Comparison of ENCODE assay signal across 26 cellular contexts in the genomic region with DNA sequence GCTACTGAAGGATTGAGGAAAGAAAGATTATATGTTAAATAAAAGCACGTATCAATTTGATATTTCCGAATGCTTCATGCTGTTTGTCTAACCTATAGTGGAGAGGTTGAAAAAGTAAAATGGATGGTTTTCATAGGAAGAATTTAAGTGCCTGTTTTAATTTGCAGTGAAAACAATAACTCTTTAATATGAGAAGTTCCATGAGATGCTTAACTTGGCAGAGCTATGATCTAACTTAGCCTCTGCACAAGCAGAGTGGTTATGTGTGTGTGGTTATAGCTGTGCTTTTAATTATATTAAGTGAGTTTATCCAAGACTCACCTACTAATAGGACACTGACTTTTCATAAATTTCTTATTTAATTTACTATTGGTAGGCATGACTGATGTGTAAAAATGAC. TPM values are rescaled to one million over a fixed set of nuclear protein-coding genes. Genes with fewer than 3 reads are reported as not detected.
A peak's percentile ranks its signal among the peaks of the same experiment; 100 is the strongest.
DNase-seq lines count a peak whose midpoint lies in the region; ATAC-seq, FAIRE-seq and TF ChIP-seq lines count a peak whose summit lies in the region.
"Had no signal": no experiment of that assay in that cellular context is flagged by ENCODE, and none has a peak within 500 bp of the region (broad histone marks: within the 10 kb centered on the region; RNA-seq: fewer than 3 reads in every experiment).

No MANE protein-coding gene starts in this region.

- no peaks in the 10 kb centered on the region for H3K36me3 ChIP-seq in OCI-LY1 (ENCODE audit: insufficient read depth, low read length)
- H3K36me3 ChIP-seq in ascending aorta, result no peaks in the 10 kb centered on the region
- no peaks in the 10 kb centered on the region for H3K36me3 ChIP-seq in psoas muscle (ENCODE audit: insufficient read depth in 1 of 2, low read depth in 1 of 2)
- no peaks in the 10 kb centered on the region for H3K36me3 ChIP-seq in MG63
- no peaks in the 10 kb centered on the region for H3K36me3 ChIP-seq in lower lobe of right lung
- H3K36me3 ChIP-seq: neutrophil, upper lobe of left lung had no signal

- no peak for FAIRE-seq in A549 (lab: Jason Lieb, UNC)
- FAIRE-seq: astrocyte, small intestine had no signal

- TF ChIP-seq POLR2A in A549 (IDR thresholded peaks at IDR 0.05; ENCODE audit: low read length), result no peak

- no peak overlapping the region for H3K9ac ChIP-seq in OCI-LY1 (ENCODE audit: low read length)
- H3K9ac ChIP-seq: BLaER1 treated with 17β-estradiol and CSF1 and Interleukin-3, amounts not matched to agents 10 nM and 100 nM had no signal

- H3K4me1 ChIP-seq in A549, result peaks cover 64% of the 10 kb centered on the region
- H3K4me1 ChIP-seq in OCI-LY1 (ENCODE audit: insufficient read depth, low read length, severe bottlenecking), result peaks cover 77% of the 10 kb centered on the region
- peaks cover 0 to 37% of the 10 kb centered on the region in 2 donors for H3K4me1 ChIP-seq in ascending aorta
- peaks cover 27% of the 10 kb centered on the region for H3K4me1 ChIP-seq in psoas muscle
- H3K4me1 ChIP-seq in lower lobe of right lung, result peaks cover 12% of the 10 kb centered on the region

- H3K4me3 ChIP-seq in A549 (no peak overlapping the region), OCI-LY1 (ENCODE audit: low read depth, low read length, poor library complexity, severe bottlenecking) (no peak overlapping the region), ascending aorta (no peak overlapping the region), psoas muscle (no peak overlapping the region), MG63 (no peak overlapping the region), lower lobe of right lung (no peak overlapping the region)
- H3K4me3 ChIP-seq: BLaER1 treated with 17β-estradiol and CSF1 and Interleukin-3, amounts not matched to agents 10 nM and 100 nM; SK-N-MC; upper lobe of left lung had no signal

- H3K4me2 ChIP-seq in A549, result peak overlapping the region; percentile 52
- no peak overlapping the region; the same call in 1 of the 2 replicates for H3K4me2 ChIP-seq in OCI-LY1 (ENCODE audit: low read length)
- H3K4me2 ChIP-seq: BLaER1 treated with 17β-estradiol and CSF1 and Interleukin-3, amounts not matched to agents 10 nM and 100 nM had no signal

- ATAC-seq in A549, result no peak
- no peak for ATAC-seq in psoas muscle
- ATAC-seq in lower lobe of right lung, result no peak

- POLR2A ChIA-PET in A549 (lab: Yijun Ruan, JAX), result interaction anchor here (0.7 to 2.5 kb wide), 18 partner anchors 20 to 262 kb away, joined by 3 to 25 read pairs (median 7); no protein-coding TSS in a partner anchor

- no peaks in the 10 kb centered on the region for H3K79me2 ChIP-seq in OCI-LY1 (ENCODE audit: insufficient read depth, low read length)

- no peaks in the 10 kb centered on the region for H3K9me2 ChIP-seq in OCI-LY1 (ENCODE audit: low read depth, low read length)

- H4K20me1 ChIP-seq in OCI-LY1 (ENCODE audit: insufficient read depth, low read length), result no peaks in the 10 kb centered on the region

- WGBS in A549 (ENCODE audit: missing lambda C conversion rate), result 26% methylated on average over 2 of the region's 2 CpGs
- 96 to 100% (median 98%) methylated on average over 2 of the region's 2 CpGs for WGBS in psoas muscle, 3 donors

- H3K27ac ChIP-seq in A549 (peak overlapping the region; percentile 86 to 91), OCI-LY1 (ENCODE audit: low read depth, low read length, poor library complexity, severe bottlenecking) (peak overlapping the region; percentile 76), ascending aorta (peak overlapping the region; percentile 83 to 84), psoas muscle (peak overlapping the region; percentile 65), lower lobe of right lung (no peak overlapping the region)
- H3K27ac ChIP-seq: BLaER1 treated with 17β-estradiol and CSF1 and Interleukin-3, amounts not matched to agents 10 nM and 100 nM; HL-60; neutrophil; SK-N-MC had no signal

- intact Hi-C loops in ascending aorta (cut with DNase I), result loop anchor here (2.0 to 5.0 kb wide), 5 partner anchors 17 to 343 kb away; no protein-coding TSS in a partner anchor
- intact Hi-C loops in psoas muscle (cut with DNase I), result loop anchor here (1.0 to 10.0 kb wide), 5 partner anchors 88 to 347 kb away; no protein-coding TSS in a partner anchor
- intact Hi-C loops in lower lobe of right lung (cut with DNase I), result loop anchor here (10.0 kb wide), 1 partner anchor 341 kb away; no protein-coding TSS in a partner anchor

- TF ChIP-seq RAD21 in A549 (conservative IDR thresholded peaks at IDR 0.05 in 1 of 2, IDR thresholded peaks at IDR 0.05 in 1 of 2), result no peak

- CTCF ChIA-PET in A549 (lab: Yijun Ruan, JAX), result interaction anchor here (0.6 to 5.0 kb wide), 56 partner anchors 8 to 1317 kb away, joined by 3 to 64 read pairs (median 5); a partner anchor contains a TSS

- H3F3A ChIP-seq in OCI-LY1 (ENCODE audit: insufficient read depth, low read length), result no peaks in the 10 kb centered on the region

- H3K9me3 ChIP-seq in A549, result no peaks in the 10 kb centered on the region
- H3K9me3 ChIP-seq in OCI-LY1 (ENCODE audit: low read length), result no peaks in the 10 kb centered on the region
- no peaks in the 10 kb centered on the region for H3K9me3 ChIP-seq in ascending aorta
- no peaks in the 10 kb centered on the region for H3K9me3 ChIP-seq in psoas muscle
- H3K9me3 ChIP-seq in MG63, result no peaks in the 10 kb centered on the region
- no peaks in the 10 kb centered on the region for H3K9me3 ChIP-seq in lower lobe of right lung
- H3K9me3 ChIP-seq: BLaER1 treated with 17β-estradiol and CSF1 and Interleukin-3, amounts not matched to agents 10 nM and 100 nM; neutrophil; upper lobe of left lung had no signal

- TF ChIP-seq EP300 in A549 (IDR thresholded peaks at IDR 0.05), result no peak

- no peak overlapping the region for H2AFZ ChIP-seq in OCI-LY1 (ENCODE audit: low read length)

- DNase-seq in A549 (ENCODE audit: low read depth in 1 of 2, low spot score in 1 of 2) (no peak), ascending aorta (ENCODE audit: low spot score in 2 of 2) (no peak), psoas muscle (no peak), UCSD-AML1 (lab: John Stamatoyannopoulos, UW; ENCODE audit: unreplicated experiment) (no peak), MG63 (no peak), lower lobe of right lung (no peak), putamen (ENCODE audit: low spot score) (no peak)
- DNase-seq: activated effector memory CD4-positive, alpha-beta T cell treated with Interleukin-2 at 50 U/mL for 16 hours; activated T-cell treated with anti-CD3 and anti-CD28 coated beads for 4 hours; HCEC 1CT; Kasumi-1; naive B cell; NCI-H1694; NCI-H2171 treated with DMSO at 0.1 percent for 48 hours; NCI-H524 treated with DMSO at 0.1 percent for 48 hours; RPMI8226; small intestine; stimulated activated CD4-positive, alpha-beta T cell treated with anti-CD3 and anti-CD28 coated beads, Interleukin-1b, Interleukin-23, amount 100 ng/mL, for 48 hours; T-helper 2 cell had no signal

- TF ChIP-seq CTCF in A549 (IDR thresholded peaks at IDR 0.05), result no peak
- no peak for TF ChIP-seq CTCF in OCI-LY1 (IDR thresholded peaks at IDR 0.05; ENCODE audit: low read length)
- TF ChIP-seq CTCF in ascending aorta (IDR thresholded peaks at IDR 0.05), result no peak
- TF ChIP-seq CTCF in psoas muscle (IDR thresholded peaks at IDR 0.05), result no peak
- TF ChIP-seq CTCF in lower lobe of right lung (IDR thresholded peaks at IDR 0.05), result no peak

- no peaks in the 10 kb centered on the region for H3K27me3 ChIP-seq in OCI-LY1 (ENCODE audit: insufficient read depth, low read length)
- H3K27me3 ChIP-seq in ascending aorta, result no peaks in the 10 kb centered on the region
- H3K27me3 ChIP-seq in psoas muscle (ENCODE audit: insufficient read depth in 3 of 3, low read length in 2 of 3), result no peaks in the 10 kb centered on the region
- no peaks in the 10 kb centered on the region for H3K27me3 ChIP-seq in MG63
- no peaks in the 10 kb centered on the region for H3K27me3 ChIP-seq in lower lobe of right lung (ENCODE audit: low read depth)
- H3K27me3 ChIP-seq: BLaER1 treated with 17β-estradiol and CSF1 and Interleukin-3, amounts not matched to agents 10 nM and 100 nM; neutrophil; upper lobe of left lung had no signal

TF ChIP-seq in A549, 52 proteins besides CTCF, POLR2A, EP300 and RAD21 (continues in another document):
- TF ChIP-seq ZFP36 (IDR thresholded peaks at IDR 0.05; ENCODE audit: borderline replicate concordance, partially characterized antibody) (no peak), JUN (IDR thresholded peaks at IDR 0.05) (no peak), CHD2 (IDR thresholded peaks at IDR 0.05; ENCODE audit: low read length, partially characterized antibody) (no peak), FOXS1 (CRISPR knock-in tag; IDR thresholded peaks at IDR 0.05) (no peak; the same call in 1 of the 2 replicates), HOXB13 (CRISPR knock-in tag; IDR thresholded peaks at IDR 0.05; ENCODE audit: low read depth) (peak; percentile 52; the same call in 1 of the 2 replicates), KDM5A (IDR thresholded peaks at IDR 0.05) (no peak), PHF8 (IDR thresholded peaks at IDR 0.05; ENCODE audit: borderline replicate concordance, low read depth) (no peak), GATA3 (IDR thresholded peaks at IDR 0.05; ENCODE audit: borderline replicate concordance) (no peak)
- TF ChIP-seq, protein P1, sequence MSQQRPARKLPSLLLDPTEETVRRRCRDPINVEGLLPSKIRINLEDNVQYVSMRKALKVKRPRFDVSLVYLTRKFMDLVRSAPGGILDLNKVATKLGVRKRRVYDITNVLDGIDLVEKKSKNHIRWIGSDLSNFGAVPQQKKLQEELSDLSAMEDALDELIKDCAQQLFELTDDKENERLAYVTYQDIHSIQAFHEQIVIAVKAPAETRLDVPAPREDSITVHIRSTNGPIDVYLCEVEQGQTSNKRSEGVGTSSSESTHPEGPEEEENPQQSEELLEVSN (IDR thresholded peaks at IDR 0.05; ENCODE audit: borderline replicate concordance, low read depth), result no peak
- TF ChIP-seq, protein P2, sequence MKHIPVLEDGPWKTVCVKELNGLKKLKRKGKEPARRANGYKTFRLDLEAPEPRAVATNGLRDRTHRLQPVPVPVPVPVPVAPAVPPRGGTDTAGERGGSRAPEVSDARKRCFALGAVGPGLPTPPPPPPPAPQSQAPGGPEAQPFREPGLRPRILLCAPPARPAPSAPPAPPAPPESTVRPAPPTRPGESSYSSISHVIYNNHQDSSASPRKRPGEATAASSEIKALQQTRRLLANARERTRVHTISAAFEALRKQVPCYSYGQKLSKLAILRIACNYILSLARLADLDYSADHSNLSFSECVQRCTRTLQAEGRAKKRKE (CRISPR knock-in tag; IDR thresholded peaks at IDR 0.05; ENCODE audit: low read depth), result no peak

RNA-seq across cellular contexts. Expression of a gene that starts 57.4 kb away (rescaled TPM):
- polyA plus RNA-seq in A549 (2011; rRNA removed), result 229 and 266 TPM in 2 replicates
- polyA plus RNA-seq in A549 (2012; cell fraction: cytosol; rRNA removed), result 289 and 302 TPM in 2 replicates
- polyA plus RNA-seq in A549 (2012; cell fraction: nucleus; rRNA removed), result 133 and 164 TPM in 2 replicates
- 201 to 238 TPM (median 226 TPM) in 3 replicates for polyA plus RNA-seq in A549 (2017; fragmentation: RNase III; extraction: RNeasy Plus Mini Kit Qiagen cat#74134 plus additional on column Dnase treatment)
- polyA minus RNA-seq in A549 (2011; rRNA and poly(A)+ RNA removed), result 295 and 303 TPM in 2 replicates
- 333 TPM for total RNA-seq in ascending aorta
- total RNA-seq in psoas muscle, result 10 to 100 TPM; 46.4 to 78.6 (median 61.0) TPM
- polyA plus RNA-seq in psoas muscle, result 10 to 100 TPM; 82.6 to 96.9 (median 94.4) TPM
- 91.4 and 150 TPM in 2 replicates for total RNA-seq in MG63 (2014; rRNA removed; shearing (Covaris generic); ENCODE audit: low replicate concordance)
- 63.7 TPM for total RNA-seq in lower lobe of right lung
